1 cellular context compared by ENCODE assay signal in the genomic region with DNA sequence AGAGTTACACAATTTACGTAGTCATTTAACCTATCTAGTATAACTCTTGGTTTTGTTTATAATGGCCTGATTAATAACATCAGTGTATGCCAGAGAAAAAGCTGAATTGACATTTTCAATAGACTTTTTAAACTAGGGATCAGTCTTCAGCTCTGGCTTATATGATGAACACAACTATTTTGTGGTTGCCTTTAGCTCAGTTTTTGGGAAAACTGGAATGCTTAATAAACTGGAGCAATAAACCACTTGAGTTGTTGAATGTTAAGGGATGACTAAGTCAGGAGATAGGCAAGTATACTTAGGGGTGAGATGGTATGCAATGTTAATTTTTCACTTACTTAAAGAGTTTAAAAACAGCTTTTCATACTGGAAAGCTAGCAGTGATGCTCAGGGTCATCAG.
TF ChIP-seq lines count a peak whose summit lies in the region.

No MANE protein-coding gene starts in this region.

TF ChIP-seq in K562, 482 proteins besides CTCF, POLR2A, EP300 and RAD21:
- no peak for TF ChIP-seq GABPB1 (CRISPR knock-in tag; IDR thresholded peaks at IDR 0.05)
- peak; percentile 90 for TF ChIP-seq ZNF316 (IDR thresholded peaks at IDR 0.05)
- TF ChIP-seq, protein P1, sequence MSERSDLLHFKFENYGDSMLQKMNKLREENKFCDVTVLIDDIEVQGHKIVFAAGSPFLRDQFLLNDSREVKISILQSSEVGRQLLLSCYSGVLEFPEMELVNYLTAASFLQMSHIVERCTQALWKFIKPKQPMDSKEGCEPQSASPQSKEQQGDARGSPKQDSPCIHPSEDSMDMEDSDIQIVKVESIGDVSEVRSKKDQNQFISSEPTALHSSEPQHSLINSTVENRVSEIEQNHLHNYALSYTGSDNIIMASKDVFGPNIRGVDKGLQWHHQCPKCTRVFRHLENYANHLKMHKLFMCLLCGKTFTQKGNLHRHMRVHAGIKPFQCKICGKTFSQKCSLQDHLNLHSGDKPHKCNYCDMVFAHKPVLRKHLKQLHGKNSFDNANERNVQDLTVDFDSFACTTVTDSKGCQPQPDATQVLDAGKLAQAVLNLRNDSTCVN (CRISPR knock-in tag; IDR thresholded peaks at IDR 0.05): no peak
- TF ChIP-seq MAFF (IDR thresholded peaks at IDR 0.05; ENCODE audit: low read length): peak; percentile 77
- peak; percentile 58 for TF ChIP-seq MAFK (IDR thresholded peaks at IDR 0.05; ENCODE audit: low read length)
- TF ChIP-seq C11orf30 (IDR thresholded peaks at IDR 0.05; ENCODE audit: low read depth): peak; percentile 87
- peak; percentile 71; the same call in 1 of the 2 replicates for TF ChIP-seq MAFG (tag; conservative IDR thresholded peaks at IDR 0.05)
TF ChIP-seq in K562: peak in this region for 5.
